1 cellular context compared by ENCODE assay signal in genomic region chr17:78879679-78880186, GRCh38.
TF ChIP-seq lines count a peak whose summit lies in the region.

No MANE protein-coding gene starts in this region.

TF ChIP-seq in HCT116, 20 proteins besides CTCF, POLR2A, EP300 and RAD21 (continued from another document):
- no peak for TF ChIP-seq REST (IDR thresholded peaks at IDR 0.05; ENCODE audit: low read depth)
- TF ChIP-seq FOSL1 (IDR thresholded peaks at IDR 0.05; ENCODE audit: low read depth), result no peak
- TF ChIP-seq YY1 (IDR thresholded peaks at IDR 0.05; ENCODE audit: extremely low read depth, insufficient replicate concordance, low read depth, low read length), result no peak
- TF ChIP-seq POLR2AphosphoS5 (IDR thresholded peaks at IDR 0.05; ENCODE audit: low read depth, low read length), result no peak
- TF ChIP-seq SRF (IDR thresholded peaks at IDR 0.05; ENCODE audit: low read depth), result no peak
- TF ChIP-seq EZH2 (IDR thresholded peaks at IDR 0.05), result no peak
- TF ChIP-seq ELF1 (IDR thresholded peaks at IDR 0.05; ENCODE audit: borderline replicate concordance, low read depth), result no peak
